ENCODE assay signal across 1 cellular context in genomic region chr19:1526066-1526778, GRCh38.
A peak's percentile ranks its signal among the peaks of the same experiment; 100 is the strongest.
TF ChIP-seq lines count a peak whose summit lies in the region.

No MANE protein-coding gene starts in this region.

TF ChIP-seq in HepG2, 621 proteins besides CTCF, POLR2A, EP300 and RAD21:
- TF ChIP-seq ZMAT3 (CRISPR knock-in tag; conservative IDR thresholded peaks at IDR 0.05), result no peak
- no peak for TF ChIP-seq TBX2 (CRISPR knock-in tag; IDR thresholded peaks at IDR 0.05; ENCODE audit: borderline replicate concordance)
- peak; percentile 47 for TF ChIP-seq AGO1 (IDR thresholded peaks at IDR 0.05; ENCODE audit: low read depth, low read length, poor library complexity, severe bottlenecking)
- TF ChIP-seq KLF6 (CRISPR knock-in tag; IDR thresholded peaks at IDR 0.05), result no peak
- TF ChIP-seq ZNF414 (CRISPR knock-in tag; IDR thresholded peaks at IDR 0.05), result no peak
- peak; percentile 19; the same call in 1 of the 2 replicates for TF ChIP-seq ZBTB33 (CRISPR knock-in tag; IDR thresholded peaks at IDR 0.05)
- no peak for TF ChIP-seq ZNF235 (CRISPR knock-in tag; IDR thresholded peaks at IDR 0.05; ENCODE audit: borderline replicate concordance)
- TF ChIP-seq HOXA3 (CRISPR knock-in tag; IDR thresholded peaks at IDR 0.05), result no peak
- no peak for TF ChIP-seq PITX1 (CRISPR knock-in tag; IDR thresholded peaks at IDR 0.05)
- TF ChIP-seq GLMP (CRISPR knock-in tag; IDR thresholded peaks at IDR 0.05; ENCODE audit: borderline replicate concordance), result no peak
